ENCODE assay signal across 15 cellular contexts in the genomic region with DNA sequence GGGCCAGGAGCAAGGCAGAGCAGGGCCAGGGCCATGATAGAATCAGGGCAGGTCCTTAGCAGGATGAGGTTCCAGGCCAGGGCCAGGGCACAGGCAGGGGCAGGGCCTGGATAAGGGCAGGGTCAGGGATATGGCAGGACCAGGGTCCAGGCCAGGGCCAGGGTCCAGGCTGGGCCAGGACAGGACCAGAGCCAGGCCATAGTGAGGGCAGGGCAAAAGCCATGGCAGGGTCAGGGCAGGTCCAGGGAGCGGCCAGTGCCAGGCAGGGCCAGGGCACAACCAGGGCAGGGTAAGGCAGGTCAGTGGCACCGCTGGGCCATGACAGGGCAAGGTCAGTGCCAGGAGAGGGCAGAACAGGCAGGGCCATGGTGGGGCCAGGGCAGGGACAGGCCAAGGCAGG.
"Had no signal": no experiment of that assay in that cellular context is flagged by ENCODE, and none has a peak within 500 bp of the region (broad histone marks: within the 10 kb centered on the region; RNA-seq: fewer than 3 reads in every experiment).

No MANE protein-coding gene starts in this region.

- H3K4me1 ChIP-seq: neural progenitor cell, pancreas, thyroid gland had no signal

- H3K36me3 Mint-ChIP-seq: immature natural killer cell had no signal

- H3K36me3 ChIP-seq: esophagus muscularis mucosa, neural progenitor cell, pancreas, thyroid gland had no signal

- H3K27ac ChIP-seq: esophagus muscularis mucosa, neural progenitor cell, pancreas, thyroid gland had no signal

- H3K9ac ChIP-seq: neural progenitor cell had no signal

- H3K9me3 ChIP-seq: esophagus muscularis mucosa, pancreas, thyroid gland had no signal

- ATAC-seq: left colon had no signal

- H3K4me3 Mint-ChIP-seq: immature natural killer cell, neural progenitor cell had no signal

- H3K4me1 Mint-ChIP-seq: immature natural killer cell, neural progenitor cell had no signal

- H3K4me3 ChIP-seq: esophagus muscularis mucosa, neural progenitor cell, pancreas, thyroid gland had no signal

- H3K27me3 ChIP-seq: esophagus muscularis mucosa, neural progenitor cell, pancreas, thyroid gland had no signal

- DNase-seq: activated CD4-positive, alpha-beta T cell treated with anti-CD3 and anti-CD28 coated beads, Interleukin-2, amount 50 U/mL, for 48 hours; activated gamma-delta T cell treated with Interleukin-2 at 50 U/mL for 16 hours; activated T-cell treated with anti-CD3 and anti-CD28 coated beads, Interleukin-2, amount 50 U/mL, for 48 hours; central memory CD4-positive, alpha-beta T cell; dermis blood vessel endothelial cell; foreskin fibroblast; immature natural killer cell; left colon; mesendoderm; stimulated activated CD4-positive, alpha-beta T cell treated with anti-CD3 and anti-CD28 coated beads, Interleukin-4, amount 100 ng/mL, for 24 hours; T-helper 2 cell; thyroid gland had no signal

- H3K27ac Mint-ChIP-seq: immature natural killer cell, neural progenitor cell had no signal
